In genomic region chr3:183845090-183845489, GRCh38 we compare ENCODE assay signal across 20 cellular contexts. TPM values are rescaled to one million over a fixed set of nuclear protein-coding genes. Genes with fewer than 3 reads are reported as not detected.
DNase-seq lines count a peak whose midpoint lies in the region; ATAC-seq and TF ChIP-seq lines count a peak whose summit lies in the region.
"Had no signal": no experiment of that assay in that cellular context is flagged by ENCODE, and none has a peak within 500 bp of the region (broad histone marks: within the 10 kb centered on the region; RNA-seq: fewer than 3 reads in every experiment).

No MANE protein-coding gene starts in this region.

- H3K4me3 ChIP-seq in SK-N-SH (ENCODE audit: low read depth in 2 of 2, low read length in 1 of 2) (no peak overlapping the region), PC-9 (no peak overlapping the region), skeletal muscle satellite cell (ENCODE audit: low read length) (no peak overlapping the region)
- H3K4me3 ChIP-seq: tibial artery had no signal

- no peak for TF ChIP-seq CTCF in SK-N-SH (IDR thresholded peaks at IDR 0.05)
- no peak for TF ChIP-seq CTCF in PC-9 (conservative IDR thresholded peaks at IDR 0.05)

- H3F3A ChIP-seq in SK-N-SH (replicated peaks; ENCODE audit: insufficient read depth) = peaks cover 13% of the 10 kb centered on the region
- H3F3A ChIP-seq in PC-9 (ENCODE audit: insufficient read depth, low read depth) = peaks cover 23% of the 10 kb centered on the region

- DNase-seq in SK-N-SH = no peak
- peak in 1 of 2 experiments; percentile 48 for DNase-seq in PC-9
- DNase-seq in NOMO-1 treated with dmso at 0.1 percent for 144 hours (lab: John Stamatoyannopoulos, UW; ENCODE audit: unreplicated experiment) = no peak
- no peak for DNase-seq in Ammon's horn (ENCODE audit: low spot score)
- no peak for DNase-seq in midbrain (lab: John Stamatoyannopoulos, UW)
- DNase-seq: activated B cell treated with CpG ODN at 0.5 μM for 24 hours; activated naive CD8-positive, alpha-beta T cell treated with anti-CD3 and anti-CD28 coated beads, Interleukin-2, amount 10 ng/mL, durations not matched to agents 7 days and 5 days; CD8-positive, alpha-beta T cell; central memory CD4-positive, alpha-beta T cell; Karpas-422; left cardiac atrium; NCI-H1417 treated with DMSO at 0.1 percent for 48 hours; occipital lobe; stimulated activated CD4-positive, alpha-beta T cell treated with anti-CD3 and anti-CD28 coated beads, Interleukin-4, amount 100 ng/mL, for 24 hours; stimulated activated CD8-positive, alpha-beta memory T cell treated with anti-CD3 and anti-CD28 coated beads, Interleukin-4, amount 100 ng/mL, for 48 hours; tibial artery had no signal

- no peak overlapping the region for H3K4me3 Mint-ChIP-seq in dendritic cell treated with granulocyte-macrophage colony-stimulating factor and Interleukin-4, amounts not matched to agents 40 ng/mL and 50 ng/mL, for 4 days
- H3K4me3 Mint-ChIP-seq: activated B cell treated with CpG ODN at 0.5 μM for 24 hours; activated naive CD8-positive, alpha-beta T cell treated with anti-CD3 and anti-CD28 coated beads, Interleukin-2, amount 10 ng/mL, durations not matched to agents 7 days and 5 days; CD8-positive, alpha-beta T cell; T-helper 1 cell treated with Interleukin-12 subunit alpha and Interleukin-12 subunit beta and Interleukin-4 antibody, amounts not matched to agents 30 μg/mL and 1 μg/mL, for 36 hours had no signal

- no peak overlapping the region for H2AFZ ChIP-seq in SK-N-SH (ENCODE audit: low read depth)
- H2AFZ ChIP-seq in PC-9 = no peak overlapping the region

- BruUV-seq in PC-9 (replicated peaks; lab: Mats Ljungman, UMichigan) = no TSS peak

- ATAC-seq in SK-N-SH treated with all-trans-retinoic acid at 6 μM for 48 hours = no peak
- ATAC-seq: CD8-positive, alpha-beta T cell had no signal

- no peaks in the 10 kb centered on the region for H3K9me3 Mint-ChIP-seq in dendritic cell treated with granulocyte-macrophage colony-stimulating factor and Interleukin-4, amounts not matched to agents 40 ng/mL and 50 ng/mL, for 4 days
- H3K9me3 Mint-ChIP-seq: activated B cell treated with CpG ODN at 0.5 μM for 24 hours; activated naive CD8-positive, alpha-beta T cell treated with anti-CD3 and anti-CD28 coated beads, Interleukin-2, amount 10 ng/mL, durations not matched to agents 7 days and 5 days; CD8-positive, alpha-beta T cell; T-helper 1 cell treated with Interleukin-12 subunit alpha and Interleukin-12 subunit beta and Interleukin-4 antibody, amounts not matched to agents 30 μg/mL and 1 μg/mL, for 36 hours had no signal

- H3K27me3 Mint-ChIP-seq in dendritic cell treated with granulocyte-macrophage colony-stimulating factor and Interleukin-4, amounts not matched to agents 40 ng/mL and 50 ng/mL, for 4 days = no peaks in the 10 kb centered on the region
- H3K27me3 Mint-ChIP-seq: activated B cell treated with CpG ODN at 0.5 μM for 24 hours; activated naive CD8-positive, alpha-beta T cell treated with anti-CD3 and anti-CD28 coated beads, Interleukin-2, amount 10 ng/mL, durations not matched to agents 7 days and 5 days had no signal

- intact Hi-C loops in PC-9 (cut with micrococcal nuclease; ENCODE audit: unreplicated experiment) = loop anchor here (2.0 kb wide), 1 partner anchor 20 kb away; the partner anchor contains the start of gene MAP6D1
- intact Hi-C loops in dendritic cell treated with granulocyte-macrophage colony-stimulating factor and Interleukin-4, amounts not matched to agents 40 ng/mL and 50 ng/mL, for 4 days (cut with micrococcal nuclease) = loop anchor here (5.0 kb wide), 1 partner anchor 37 kb away; the partner anchor contains the start of gene PARL

- peak overlapping the region; percentile 65 for H3K27ac Mint-ChIP-seq in dendritic cell treated with granulocyte-macrophage colony-stimulating factor and Interleukin-4, amounts not matched to agents 40 ng/mL and 50 ng/mL, for 4 days
- H3K27ac Mint-ChIP-seq: activated B cell treated with CpG ODN at 0.5 μM for 24 hours; activated naive CD8-positive, alpha-beta T cell treated with anti-CD3 and anti-CD28 coated beads, Interleukin-2, amount 10 ng/mL, durations not matched to agents 7 days and 5 days; CD8-positive, alpha-beta T cell had no signal

- H3K27ac ChIP-seq in SK-N-SH (ENCODE audit: low read depth in 2 of 2, low read length in 1 of 2) (peak overlapping the region in 1 of 2 experiments; percentile 49; a peak in 3 of 4 replicates), PC-9 (peak overlapping the region; percentile 28)
- H3K27ac ChIP-seq: tibial artery had no signal

- peaks cover 0 to 4% of the 10 kb centered on the region in 2 experiments; a peak in 3 of 4 replicates for H3K4me1 ChIP-seq in SK-N-SH (ENCODE audit: control insufficient read depth in 1 of 2, insufficient read depth in 2 of 2, low read depth in 1 of 2, low read length in 1 of 2)
- peaks cover 13% of the 10 kb centered on the region for H3K4me1 ChIP-seq in PC-9 (replicated peaks; ENCODE audit: insufficient read depth)
- peaks cover 20% of the 10 kb centered on the region for H3K4me1 ChIP-seq in skeletal muscle satellite cell (ENCODE audit: control insufficient read depth, insufficient read depth, low read length)
- H3K4me1 ChIP-seq: tibial artery had no signal

- no peaks in the 10 kb centered on the region for H4K20me1 ChIP-seq in SK-N-SH (ENCODE audit: insufficient read depth)
- H4K20me1 ChIP-seq in PC-9 (ENCODE audit: insufficient read depth) = peaks cover 4% of the 10 kb centered on the region; the same call in 1 of the 2 replicates

- H3K36me3 ChIP-seq in SK-N-SH (replicated peaks in 1 of 2; ENCODE audit: control insufficient read depth in 1 of 2, insufficient read depth in 2 of 2, low read length in 1 of 2) = peaks cover 65 to 66% of the 10 kb centered on the region in 2 experiments
- peaks cover 54% of the 10 kb centered on the region for H3K36me3 ChIP-seq in PC-9 (ENCODE audit: low read depth)
- H3K36me3 ChIP-seq in skeletal muscle satellite cell (ENCODE audit: insufficient read depth, low read length) = peaks cover 35% of the 10 kb centered on the region

- no peak for TF ChIP-seq RAD21 in SK-N-SH (IDR thresholded peaks at IDR 0.05; ENCODE audit: low read length)

- H3K9ac ChIP-seq in SK-N-SH (no peak overlapping the region), skeletal muscle satellite cell (ENCODE audit: low read depth, low read length) (no peak overlapping the region)

- 0 out of 2 replicates have a peak, but pooled peaks cover 3% of the 10 kb centered on the region for H3K9me2 ChIP-seq in SK-N-SH
- no peaks in the 10 kb centered on the region for H3K9me2 ChIP-seq in PC-9 (ENCODE audit: insufficient read depth)

- WGBS in SK-N-SH (ENCODE audit: low lambda C conversion rate) = 90% methylated on average over 4 of the region's 4 CpGs

- no peak for TF ChIP-seq EP300 in SK-N-SH (IDR thresholded peaks at IDR 0.05; ENCODE audit: borderline replicate concordance in 1 of 2, low read depth in 1 of 2, low read length in 1 of 2)

- H3K4me1 Mint-ChIP-seq in dendritic cell treated with granulocyte-macrophage colony-stimulating factor and Interleukin-4, amounts not matched to agents 40 ng/mL and 50 ng/mL, for 4 days (ENCODE audit: low read depth) = peaks cover 10% of the 10 kb centered on the region
- H3K4me1 Mint-ChIP-seq: activated B cell treated with CpG ODN at 0.5 μM for 24 hours; activated naive CD8-positive, alpha-beta T cell treated with anti-CD3 and anti-CD28 coated beads, Interleukin-2, amount 10 ng/mL, durations not matched to agents 7 days and 5 days had no signal

- H3K4me2 ChIP-seq in SK-N-SH (0 out of 2 replicates have a peak overlapping the region, but pooled peaks have one; percentile 8), PC-9 (no peak overlapping the region), skeletal muscle satellite cell (ENCODE audit: low read length) (peak overlapping the region; percentile 12)

- peaks cover 12% of the 10 kb centered on the region; the same call in 1 of the 2 replicates for H3K79me2 ChIP-seq in SK-N-SH (ENCODE audit: insufficient read depth)
- no peaks in the 10 kb centered on the region for H3K79me2 ChIP-seq in PC-9 (ENCODE audit: low read depth)

- CTCF ChIA-PET in SK-N-SH (lab: Yijun Ruan, JAX) (interaction anchor here (1.3 to 1.6 kb wide), 2 partner anchors 19 to 23 kb away, joined by 4 read pairs; partner anchors contain the start of gene MAP6D1), PC-9 (lab: Charles Lee) (interaction anchor here (1.8 kb wide), 1 partner anchor 39 kb away, joined by 15 read pairs; the partner anchor contains the start of gene PARL)

- H3K9me3 ChIP-seq in SK-N-SH (no peaks in the 10 kb centered on the region), PC-9 (ENCODE audit: insufficient read depth, low read depth) (no peaks in the 10 kb centered on the region), skeletal muscle satellite cell (replicated peaks; ENCODE audit: low read length) (no peaks in the 10 kb centered on the region)
- H3K9me3 ChIP-seq: tibial artery had no signal

- H3K27me3 ChIP-seq in SK-N-SH (ENCODE audit: insufficient read depth) (no peaks in the 10 kb centered on the region), PC-9 (ENCODE audit: insufficient read depth, low read depth) (no peaks in the 10 kb centered on the region), skeletal muscle satellite cell (ENCODE audit: control insufficient read depth, insufficient read depth, low read length) (no peaks in the 10 kb centered on the region)
- H3K27me3 ChIP-seq: tibial artery had no signal

- POLR2A ChIA-PET in SK-N-SH (lab: Yijun Ruan, JAX) (no interaction called here), PC-9 (lab: Charles Lee; ENCODE audit: unreplicated experiment) (interaction anchor here (0.6 kb wide), 2 partner anchors 45 to 936 kb away, joined by 3 read pairs; no protein-coding TSS in a partner anchor)

- H3K36me3 Mint-ChIP-seq in dendritic cell treated with granulocyte-macrophage colony-stimulating factor and Interleukin-4, amounts not matched to agents 40 ng/mL and 50 ng/mL, for 4 days (ENCODE audit: low read depth) = peaks cover 92% of the 10 kb centered on the region

TF ChIP-seq in SK-N-SH, 30 proteins besides CTCF, POLR2A, EP300 and RAD21 (continues in another document):
- TF ChIP-seq MEF2A (IDR thresholded peaks at IDR 0.05; ENCODE audit: borderline replicate concordance, low read depth) (no peak), RCOR1 (IDR thresholded peaks at IDR 0.05; ENCODE audit: low read length) (no peak), NFIC (IDR thresholded peaks at IDR 0.05; ENCODE audit: borderline replicate concordance) (no peak)

TF ChIP-seq in SK-N-SH treated with all-trans-retinoic acid at 6 μM for 48 hours, 23 proteins besides CTCF, POLR2A, EP300 and RAD21:
- TF ChIP-seq OSR1 (CRISPR knock-in tag; IDR thresholded peaks at IDR 0.05) = no peak

RNA-seq across cellular contexts. Expression of gene MAP6D1, which starts 19.7 kb away (rescaled TPM):
- polyA plus RNA-seq in SK-N-SH (2012; rRNA removed) = 2.6 and 3.4 TPM in 2 replicates
- polyA plus RNA-seq in SK-N-SH (2012; cell fraction: cytosol; rRNA removed) = 2.0 and 3.3 TPM in 2 replicates
- 3.0 and 4.1 TPM in 2 replicates for polyA plus RNA-seq in SK-N-SH (2012; cell fraction: nucleus; rRNA removed)
- total RNA-seq in PC-9 (2021) = 2.2 TPM in 2 replicates
- 2.8 and 3.0 TPM in 2 replicates for total RNA-seq in skeletal muscle satellite cell (2012; rRNA removed)

RNA-seq across cellular contexts. Expression of gene PARL, which starts 39.6 kb away (rescaled TPM):
- polyA plus RNA-seq in SK-N-SH (2012; rRNA removed) = 50.1 and 58.5 TPM in 2 replicates
- polyA plus RNA-seq in SK-N-SH (2012; cell fraction: cytosol; rRNA removed) = 67.0 and 79.0 TPM in 2 replicates
- 25.2 and 25.7 TPM in 2 replicates for polyA plus RNA-seq in SK-N-SH (2012; cell fraction: nucleus; rRNA removed)
- 109 and 180 TPM in 2 replicates for total RNA-seq in PC-9 (2021)
- 33.0 and 43.5 TPM in 2 replicates for total RNA-seq in skeletal muscle satellite cell (2012; rRNA removed)
